Comparison of ENCODE assay signal across 27 cellular contexts in the genomic region with DNA sequence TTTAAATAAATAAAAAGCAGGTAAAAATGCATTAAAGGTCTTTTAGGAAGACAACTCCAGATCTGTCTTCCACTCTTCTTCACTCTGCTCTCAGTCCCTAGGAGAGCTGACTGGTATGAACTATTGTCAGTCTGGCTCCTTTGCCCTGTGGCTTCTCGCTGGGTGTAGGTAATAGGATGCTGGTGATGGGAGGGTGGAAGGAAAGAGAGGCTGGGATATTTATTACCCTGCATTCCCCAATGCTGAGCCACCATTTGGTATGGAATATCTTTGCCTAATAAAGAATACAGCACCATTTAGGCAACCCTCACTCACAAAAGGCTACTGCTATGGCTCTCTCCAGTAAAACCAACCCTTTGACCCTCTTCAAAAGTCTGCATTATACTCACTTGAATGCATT.
A peak's percentile ranks its signal among the peaks of the same experiment; 100 is the strongest.
DNase-seq lines count a peak whose midpoint lies in the region; ATAC-seq and TF ChIP-seq lines count a peak whose summit lies in the region.
"Had no signal": no experiment of that assay in that cellular context is flagged by ENCODE, and none has a peak within 500 bp of the region (broad histone marks: within the 10 kb centered on the region; RNA-seq: fewer than 3 reads in every experiment).

No MANE protein-coding gene starts in this region.

- H3K9me3 Mint-ChIP-seq in activated CD8-positive, alpha-beta T cell treated with anti-CD3 and anti-CD28 coated beads, Interleukin-2, amount 10 ng/mL, durations not matched to agents 7 days and 5 days (ENCODE audit: insufficient read depth): no peaks in the 10 kb centered on the region
- peaks cover 9% of the 10 kb centered on the region for H3K9me3 Mint-ChIP-seq in activated CD8-positive, alpha-beta T cell treated with anti-CD3 and anti-CD28 coated beads for 36 hours
- H3K9me3 Mint-ChIP-seq: GM23338 had no signal

- no peaks in the 10 kb centered on the region for H3K4me1 Mint-ChIP-seq in activated CD8-positive, alpha-beta T cell treated with anti-CD3 and anti-CD28 coated beads, Interleukin-2, amount 10 ng/mL, durations not matched to agents 7 days and 5 days (ENCODE audit: low read depth)
- H3K4me1 Mint-ChIP-seq in activated CD8-positive, alpha-beta T cell treated with anti-CD3 and anti-CD28 coated beads for 36 hours (ENCODE audit: low read depth): no peaks in the 10 kb centered on the region
- H3K4me1 Mint-ChIP-seq: CD14-positive monocyte; CD8-positive, alpha-beta memory T cell; T-cell had no signal

- H3K27me3 Mint-ChIP-seq in activated CD8-positive, alpha-beta T cell treated with anti-CD3 and anti-CD28 coated beads, Interleukin-2, amount 10 ng/mL, durations not matched to agents 7 days and 5 days (ENCODE audit: low read depth): no peaks in the 10 kb centered on the region
- no peaks in the 10 kb centered on the region for H3K27me3 Mint-ChIP-seq in activated CD8-positive, alpha-beta T cell treated with anti-CD3 and anti-CD28 coated beads for 36 hours
- H3K27me3 Mint-ChIP-seq: CD8-positive, alpha-beta memory T cell; T-cell had no signal

- ATAC-seq in SK-N-SH treated with all-trans-retinoic acid at 6 μM for 48 hours (no peak), HG03045 (IDR thresholded peaks at IDR 0.05; ENCODE audit: unreplicated experiment) (no peak)
- ATAC-seq in activated CD8-positive, alpha-beta T cell treated with anti-CD3 and anti-CD28 coated beads, Interleukin-2, amount 10 ng/mL, durations not matched to agents 7 days and 5 days: no peak
- ATAC-seq in activated CD8-positive, alpha-beta T cell treated with anti-CD3 and anti-CD28 coated beads for 36 hours: no peak
- ATAC-seq: GM23338, HepG2, K562, Right ventricle myocardium inferior, T-cell had no signal

- H3K27ac Mint-ChIP-seq in activated CD8-positive, alpha-beta T cell treated with anti-CD3 and anti-CD28 coated beads, Interleukin-2, amount 10 ng/mL, durations not matched to agents 7 days and 5 days: no peak overlapping the region
- H3K27ac Mint-ChIP-seq in activated CD8-positive, alpha-beta T cell treated with anti-CD3 and anti-CD28 coated beads for 36 hours: no peak overlapping the region
- H3K27ac Mint-ChIP-seq: CD14-positive monocyte; CD8-positive, alpha-beta memory T cell; GM23338; T-cell had no signal

- POLR2A ChIA-PET in activated CD8-positive, alpha-beta T cell treated with anti-CD3 and anti-CD28 coated beads, Interleukin-2, amount 10 ng/mL, durations not matched to agents 7 days and 5 days (lab: Charles Lee): no interaction called here
- POLR2A ChIA-PET in activated CD8-positive, alpha-beta T cell treated with anti-CD3 and anti-CD28 coated beads for 36 hours (lab: Charles Lee): no interaction called here

- no peak for TF ChIP-seq CTCF in activated CD8-positive, alpha-beta T cell treated with anti-CD3 and anti-CD28 coated beads for 36 hours (IDR thresholded peaks at IDR 0.05)

- H3K4me3 Mint-ChIP-seq in activated CD8-positive, alpha-beta T cell treated with anti-CD3 and anti-CD28 coated beads, Interleukin-2, amount 10 ng/mL, durations not matched to agents 7 days and 5 days: no peak overlapping the region
- no peak overlapping the region for H3K4me3 Mint-ChIP-seq in activated CD8-positive, alpha-beta T cell treated with anti-CD3 and anti-CD28 coated beads for 36 hours
- H3K4me3 Mint-ChIP-seq: CD14-positive monocyte; CD8-positive, alpha-beta memory T cell; GM23338; T-cell had no signal

- no peaks in the 10 kb centered on the region for H3K36me3 Mint-ChIP-seq in activated CD8-positive, alpha-beta T cell treated with anti-CD3 and anti-CD28 coated beads, Interleukin-2, amount 10 ng/mL, durations not matched to agents 7 days and 5 days (ENCODE audit: low read depth)
- no peaks in the 10 kb centered on the region for H3K36me3 Mint-ChIP-seq in activated CD8-positive, alpha-beta T cell treated with anti-CD3 and anti-CD28 coated beads for 36 hours (ENCODE audit: low read depth)
- H3K36me3 Mint-ChIP-seq: CD14-positive monocyte; CD8-positive, alpha-beta memory T cell; T-cell had no signal

- peak; percentile 7 for DNase-seq in GM04504 (ENCODE audit: low read depth)
- peak; percentile 41 for DNase-seq in astrocyte of the hippocampus (ENCODE audit: low read depth, low spot score)
- DNase-seq in kidney tubule cell (ENCODE audit: low spot score): peak; percentile 20
- no peak for DNase-seq in activated CD8-positive, alpha-beta T cell treated with anti-CD3 and anti-CD28 coated beads, Interleukin-2, amount 10 ng/mL, durations not matched to agents 7 days and 5 days
- no peak for DNase-seq in activated CD8-positive, alpha-beta T cell treated with anti-CD3 and anti-CD28 coated beads for 36 hours
- DNase-seq: BE2C; CD8-positive, alpha-beta memory T cell; DMS79 treated with DMSO at 0.1 percent for 48 hours; Kasumi-1; NCI-H1092 treated with DMSO at 0.1 percent for 48 hours; NCI-H1436; NCI-H187; NCI-H2171 treated with DMSO at 0.1 percent for 48 hours; NCI-H345; NCI-H524; NCI-H82; NK-92 treated with Interleukin-12 subunit alpha and Interleukin-12 subunit beta, amount 100 ng/mL, for 24 hours; PC-9; SJCRH30; T-cell had no signal

- CTCF ChIA-PET in activated CD8-positive, alpha-beta T cell treated with anti-CD3 and anti-CD28 coated beads, Interleukin-2, amount 10 ng/mL, durations not matched to agents 7 days and 5 days (lab: Charles Lee): no interaction called here
- CTCF ChIA-PET in activated CD8-positive, alpha-beta T cell treated with anti-CD3 and anti-CD28 coated beads for 36 hours (lab: Charles Lee): no interaction called here

- intact Hi-C loops in activated CD8-positive, alpha-beta T cell treated with anti-CD3 and anti-CD28 coated beads for 36 hours (cut with micrococcal nuclease): no loop called here

TF ChIP-seq in SK-N-SH treated with all-trans-retinoic acid at 6 μM for 48 hours, 23 proteins besides CTCF, POLR2A, EP300 and RAD21:
- no peak for TF ChIP-seq ZNF70 (CRISPR knock-in tag; IDR thresholded peaks at IDR 0.05)
- TF ChIP-seq CSDC2 (CRISPR knock-in tag; IDR thresholded peaks at IDR 0.05): no peak
- no peak for TF ChIP-seq BACH2 (CRISPR knock-in tag; IDR thresholded peaks at IDR 0.05; ENCODE audit: borderline replicate concordance)
- no peak for TF ChIP-seq ZFP30 (CRISPR knock-in tag; IDR thresholded peaks at IDR 0.05)
- TF ChIP-seq TOX (CRISPR knock-in tag; IDR thresholded peaks at IDR 0.05; ENCODE audit: borderline replicate concordance): no peak
- no peak for TF ChIP-seq TCF4 (CRISPR knock-in tag; IDR thresholded peaks at IDR 0.05; ENCODE audit: borderline replicate concordance)
- TF ChIP-seq ZFP3 (CRISPR knock-in tag; IDR thresholded peaks at IDR 0.05): no peak
- TF ChIP-seq, protein P1, sequence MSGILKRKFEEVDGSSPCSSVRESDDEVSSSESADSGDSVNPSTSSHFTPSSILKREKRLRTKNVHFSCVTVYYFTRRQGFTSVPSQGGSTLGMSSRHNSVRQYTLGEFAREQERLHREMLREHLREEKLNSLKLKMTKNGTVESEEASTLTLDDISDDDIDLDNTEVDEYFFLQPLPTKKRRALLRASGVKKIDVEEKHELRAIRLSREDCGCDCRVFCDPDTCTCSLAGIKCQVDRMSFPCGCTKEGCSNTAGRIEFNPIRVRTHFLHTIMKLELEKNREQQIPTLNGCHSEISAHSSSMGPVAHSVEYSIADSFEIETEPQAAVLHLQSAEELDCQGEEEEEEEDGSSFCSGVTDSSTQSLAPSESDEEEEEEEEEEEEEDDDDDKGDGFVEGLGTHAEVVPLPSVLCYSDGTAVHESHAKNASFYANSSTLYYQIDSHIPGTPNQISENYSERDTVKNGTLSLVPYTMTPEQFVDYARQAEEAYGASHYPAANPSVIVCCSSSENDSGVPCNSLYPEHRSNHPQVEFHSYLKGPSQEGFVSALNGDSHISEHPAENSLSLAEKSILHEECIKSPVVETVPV (CRISPR knock-in tag; IDR thresholded peaks at IDR 0.05): no peak
- TF ChIP-seq SNAI2 (CRISPR knock-in tag; IDR thresholded peaks at IDR 0.05): no peak
- no peak for TF ChIP-seq ZNF565 (CRISPR knock-in tag; conservative IDR thresholded peaks at IDR 0.05; ENCODE audit: low read depth)
- no peak for TF ChIP-seq RARB (CRISPR knock-in tag; IDR thresholded peaks at IDR 0.05)
- no peak for TF ChIP-seq ZC3H10 (CRISPR knock-in tag; IDR thresholded peaks at IDR 0.05)
- TF ChIP-seq, protein P2, sequence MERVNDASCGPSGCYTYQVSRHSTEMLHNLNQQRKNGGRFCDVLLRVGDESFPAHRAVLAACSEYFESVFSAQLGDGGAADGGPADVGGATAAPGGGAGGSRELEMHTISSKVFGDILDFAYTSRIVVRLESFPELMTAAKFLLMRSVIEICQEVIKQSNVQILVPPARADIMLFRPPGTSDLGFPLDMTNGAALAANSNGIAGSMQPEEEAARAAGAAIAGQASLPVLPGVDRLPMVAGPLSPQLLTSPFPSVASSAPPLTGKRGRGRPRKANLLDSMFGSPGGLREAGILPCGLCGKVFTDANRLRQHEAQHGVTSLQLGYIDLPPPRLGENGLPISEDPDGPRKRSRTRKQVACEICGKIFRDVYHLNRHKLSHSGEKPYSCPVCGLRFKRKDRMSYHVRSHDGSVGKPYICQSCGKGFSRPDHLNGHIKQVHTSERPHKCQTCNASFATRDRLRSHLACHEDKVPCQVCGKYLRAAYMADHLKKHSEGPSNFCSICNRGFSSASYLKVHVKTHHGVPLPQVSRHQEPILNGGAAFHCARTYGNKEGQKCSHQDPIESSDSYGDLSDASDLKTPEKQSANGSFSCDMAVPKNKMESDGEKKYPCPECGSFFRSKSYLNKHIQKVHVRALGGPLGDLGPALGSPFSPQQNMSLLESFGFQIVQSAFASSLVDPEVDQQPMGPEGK (CRISPR knock-in tag; IDR thresholded peaks at IDR 0.05; ENCODE audit: borderline replicate concordance): no peak
- TF ChIP-seq ARNTL (CRISPR knock-in tag; IDR thresholded peaks at IDR 0.05; ENCODE audit: borderline replicate concordance, low read depth): no peak
- no peak for TF ChIP-seq ESRRG (CRISPR knock-in tag; IDR thresholded peaks at IDR 0.05)

Comparison
In these comparisons a context has a peak if more than half of its experiments do, and no peak if none do; other contexts are left out.
1. DNase-seq: peak in GM04504 (single experiment), astrocyte of the hippocampus (single experiment) and kidney tubule cell (single experiment); none in activated CD8-positive, alpha-beta T cell treated with anti-CD3 and anti-CD28 coated beads, Interleukin-2, amount 10 ng/mL, durations not matched to agents 7 days and 5 days (single experiment) and activated CD8-positive, alpha-beta T cell treated with anti-CD3 and anti-CD28 coated beads for 36 hours (single experiment).